Comparison of ENCODE assay signal across 10 cellular contexts in the genomic region with DNA sequence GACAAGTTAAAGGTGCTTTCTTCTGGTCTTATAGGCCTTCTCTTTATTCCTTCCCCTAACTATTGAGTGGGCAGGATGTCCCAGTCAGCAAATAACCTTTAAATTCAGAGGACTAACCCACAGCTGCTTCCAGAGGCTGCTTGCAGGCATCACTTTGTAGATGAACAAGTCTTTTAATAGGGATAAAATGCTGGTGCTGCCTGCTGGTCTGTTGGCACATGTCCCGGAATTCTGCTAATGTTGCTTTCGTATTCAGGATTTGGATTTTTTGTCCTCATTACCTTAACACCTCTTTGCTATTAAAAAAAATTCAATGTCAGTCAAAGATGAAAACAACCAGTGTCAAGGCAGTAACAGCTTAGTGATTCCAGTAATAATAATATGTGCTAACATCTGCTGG.
DNase-seq lines count a peak whose midpoint lies in the region; ATAC-seq and TF ChIP-seq lines count a peak whose summit lies in the region.
"Had no signal": no experiment of that assay in that cellular context is flagged by ENCODE, and none has a peak within 500 bp of the region (broad histone marks: within the 10 kb centered on the region; RNA-seq: fewer than 3 reads in every experiment).

No MANE protein-coding gene starts in this region.

- WGBS in sigmoid colon, 2 donors: 54 to 60% methylated on average over 2 of the region's 2 CpGs

- peaks cover 35% of the 10 kb centered on the region for H3K4me1 Mint-ChIP-seq in brain
- H3K4me1 Mint-ChIP-seq in activated T-helper 1 cell treated with anti-CD3 and anti-CD28 coated beads, Interleukin-12 subunit alpha, Interleukin-12 subunit beta, Interleukin-2, Interleukin-4 antibody, amounts not matched to agents 30 ng/mL and 10 ng/mL and 1 ng/mL, durations not matched to agents 14 hours and 24 hours and 36 hours (ENCODE audit: low read depth): no peaks in the 10 kb centered on the region
- H3K4me1 Mint-ChIP-seq: memory B cell had no signal

- peaks cover 9 to 25% (median 15%) of the 10 kb centered on the region in 5 experiments for H3K9me3 Mint-ChIP-seq in brain
- peaks cover 13% of the 10 kb centered on the region for H3K9me3 Mint-ChIP-seq in activated T-helper 1 cell treated with anti-CD3 and anti-CD28 coated beads, Interleukin-12 subunit alpha, Interleukin-12 subunit beta, Interleukin-2, Interleukin-4 antibody, amounts not matched to agents 30 ng/mL and 10 ng/mL and 1 ng/mL, durations not matched to agents 14 hours and 24 hours and 36 hours

- H3K36me3 ChIP-seq in sigmoid colon: no peaks in the 10 kb centered on the region

- H3K27me3 Mint-ChIP-seq in brain: peaks cover 7% of the 10 kb centered on the region
- H3K27me3 Mint-ChIP-seq in activated T-helper 1 cell treated with anti-CD3 and anti-CD28 coated beads, Interleukin-12 subunit alpha, Interleukin-12 subunit beta, Interleukin-2, Interleukin-4 antibody, amounts not matched to agents 30 ng/mL and 10 ng/mL and 1 ng/mL, durations not matched to agents 14 hours and 24 hours and 36 hours (ENCODE audit: insufficient read depth): peaks cover 2% of the 10 kb centered on the region

- H3K36me3 Mint-ChIP-seq in brain: no peaks in the 10 kb centered on the region
- H3K36me3 Mint-ChIP-seq in activated T-helper 1 cell treated with anti-CD3 and anti-CD28 coated beads, Interleukin-12 subunit alpha, Interleukin-12 subunit beta, Interleukin-2, Interleukin-4 antibody, amounts not matched to agents 30 ng/mL and 10 ng/mL and 1 ng/mL, durations not matched to agents 14 hours and 24 hours and 36 hours (ENCODE audit: low read depth): no peaks in the 10 kb centered on the region
- H3K36me3 Mint-ChIP-seq: memory B cell had no signal

- H3K27ac ChIP-seq in sigmoid colon: peak overlapping the region; percentile 53 to 71 (median 64)

- TF ChIP-seq POLR2A in sigmoid colon (IDR thresholded peaks at IDR 0.05): no peak

- no peak for ATAC-seq in HG02759 (IDR thresholded peaks at IDR 0.05; ENCODE audit: unreplicated experiment)

- peak in 1 of 4 donors; percentile 3 for TF ChIP-seq EP300 in sigmoid colon (IDR thresholded peaks at IDR 0.05)

- no peaks in the 10 kb centered on the region for H3K27me3 ChIP-seq in sigmoid colon

- H3K9me3 ChIP-seq in sigmoid colon: peaks cover 0 to 12% (median 7%) of the 10 kb centered on the region in 4 donors

- peak overlapping the region; percentile 23 to 89 (median 82) for H3K27ac Mint-ChIP-seq in brain
- no peak overlapping the region for H3K27ac Mint-ChIP-seq in activated T-helper 1 cell treated with anti-CD3 and anti-CD28 coated beads, Interleukin-12 subunit alpha, Interleukin-12 subunit beta, Interleukin-2, Interleukin-4 antibody, amounts not matched to agents 30 ng/mL and 10 ng/mL and 1 ng/mL, durations not matched to agents 14 hours and 24 hours and 36 hours
- H3K27ac Mint-ChIP-seq: memory B cell had no signal

- DNase-seq in GM03348 (ENCODE audit: low spot score): peak; percentile 17
- peak; percentile 2 for DNase-seq in NCI-H2196 treated with DMSO at 0.1 percent for 48 hours (lab: John Stamatoyannopoulos, UW; ENCODE audit: unreplicated experiment)
- no peak for DNase-seq in sigmoid colon
- no peak for DNase-seq in activated T-helper 1 cell treated with anti-CD3 and anti-CD28 coated beads, Interleukin-12 subunit alpha, Interleukin-12 subunit beta, Interleukin-2, Interleukin-4 antibody, amounts not matched to agents 30 ng/mL and 10 ng/mL and 1 ng/mL, durations not matched to agents 14 hours and 24 hours and 36 hours (ENCODE audit: low spot score)
- DNase-seq in GOT3 (lab: John Stamatoyannopoulos, UW): no peak
- no peak for DNase-seq in cortex of kidney (lab: John Stamatoyannopoulos, UW)
- DNase-seq: KG1 had no signal

- intact Hi-C loops in sigmoid colon (cut with DNase I): no loop called here
- intact Hi-C loops in activated T-helper 1 cell treated with anti-CD3 and anti-CD28 coated beads, Interleukin-12 subunit alpha, Interleukin-12 subunit beta, Interleukin-2, Interleukin-4 antibody, amounts not matched to agents 30 ng/mL and 10 ng/mL and 1 ng/mL, durations not matched to agents 14 hours and 24 hours and 36 hours (cut with micrococcal nuclease): no loop called here

- peak overlapping the region in 1 of 5 experiments; percentile 18 for H3K4me3 Mint-ChIP-seq in brain
- H3K4me3 Mint-ChIP-seq in activated T-helper 1 cell treated with anti-CD3 and anti-CD28 coated beads, Interleukin-12 subunit alpha, Interleukin-12 subunit beta, Interleukin-2, Interleukin-4 antibody, amounts not matched to agents 30 ng/mL and 10 ng/mL and 1 ng/mL, durations not matched to agents 14 hours and 24 hours and 36 hours: no peak overlapping the region
- H3K4me3 Mint-ChIP-seq: memory B cell had no signal

- no peak for TF ChIP-seq CTCF in brain (conservative IDR thresholded peaks at IDR 0.05)
- TF ChIP-seq CTCF in sigmoid colon (IDR thresholded peaks at IDR 0.05): no peak

- H3K4me3 ChIP-seq in sigmoid colon: no peak overlapping the region

- peaks cover 0 to 39% (median 32%) of the 10 kb centered on the region in 4 donors for H3K4me1 ChIP-seq in sigmoid colon

Comparison
In these comparisons a context has a peak if more than half of its experiments do, and no peak if none do; other contexts are left out.
1. DNase-seq: peak in GM03348 (single experiment) and NCI-H2196 treated with DMSO at 0.1 percent for 48 hours (single experiment); none in sigmoid colon (single experiment), activated T-helper 1 cell treated with anti-CD3 and anti-CD28 coated beads, Interleukin-12 subunit alpha, Interleukin-12 subunit beta, Interleukin-2, Interleukin-4 antibody, amounts not matched to agents 30 ng/mL and 10 ng/mL and 1 ng/mL, durations not matched to agents 14 hours and 24 hours and 36 hours (single experiment), GOT3 (single experiment) and cortex of kidney (single experiment).